In genomic region chr2:20273045-20273444, GRCh38 we compare ENCODE assay signal across 21 cellular contexts. TPM values are rescaled to one million over a fixed set of nuclear protein-coding genes. Genes with fewer than 3 reads are reported as not detected.
"Had no signal": no experiment of that assay in that cellular context is flagged by ENCODE, and none has a peak within 500 bp of the region (broad histone marks: within the 10 kb centered on the region; RNA-seq: fewer than 3 reads in every experiment).

No MANE protein-coding gene starts in this region.

- DNase-seq: dorsolateral prefrontal cortex; effector CD4-positive, alpha-beta T cell; gastrocnemius medialis; head of caudate nucleus; left ventricle myocardium superior; lower lobe of right lung; natural killer cell; occipital lobe; ovary; posterior cingulate gyrus; psoas muscle; right cardiac atrium; spleen; stimulated activated CD4-positive, alpha-beta T cell treated with anti-CD3 and anti-CD28 coated beads, Interleukin-4, amount 100 ng/mL, for 4 hours; stimulated activated naive CD8-positive, alpha-beta T cell treated with anti-CD3 and anti-CD28 coated beads, Interleukin-15, Interleukin-2, amounts not matched to agents 100 U/mL and 50 U/mL, for 24 hours; substantia nigra; testis; tibial artery had no signal

- H3K36me3 ChIP-seq: ovary had no signal

- H3K27me3 ChIP-seq: dorsolateral prefrontal cortex, gastrocnemius medialis, ovary, spleen, testis, tibial artery had no signal

- H3K4me1 ChIP-seq: gastrocnemius medialis, lower lobe of right lung, psoas muscle, spleen, testis, tibial artery had no signal

- H3K4me3 ChIP-seq: dorsolateral prefrontal cortex, gastrocnemius medialis, lower lobe of right lung, ovary, psoas muscle, skin epidermis, spleen, testis, tibial artery had no signal

- H3K9me3 ChIP-seq: gastrocnemius medialis, lower lobe of right lung, ovary, psoas muscle, spleen, testis, tibial artery had no signal

- H3K27ac ChIP-seq: dorsolateral prefrontal cortex, gastrocnemius medialis, lower lobe of right lung, ovary, psoas muscle, skin epidermis, spleen, testis, tibial artery had no signal

- ATAC-seq: gastrocnemius medialis; left ventricle myocardium superior; lower lobe of right lung; natural killer cell; psoas muscle; right cardiac atrium; stimulated activated memory B cell treated with anti-CD40 and anti-IgM and Interleukin-4, amounts not matched to agents 10 μg/mL and 1 μg/mL and 100 μg/mL, for 72 hours; stimulated activated naive CD8-positive, alpha-beta T cell treated with anti-CD3 and anti-CD28 coated beads, Interleukin-15, Interleukin-2, amounts not matched to agents 100 U/mL and 50 U/mL, for 24 hours had no signal

RNA-seq across cellular contexts. Expression of gene SDC1, which starts 48.1 kb away (rescaled TPM):
- total RNA-seq: mononuclear cell had no signal
